8 cellular contexts compared by ENCODE assay signal in the genomic region with DNA sequence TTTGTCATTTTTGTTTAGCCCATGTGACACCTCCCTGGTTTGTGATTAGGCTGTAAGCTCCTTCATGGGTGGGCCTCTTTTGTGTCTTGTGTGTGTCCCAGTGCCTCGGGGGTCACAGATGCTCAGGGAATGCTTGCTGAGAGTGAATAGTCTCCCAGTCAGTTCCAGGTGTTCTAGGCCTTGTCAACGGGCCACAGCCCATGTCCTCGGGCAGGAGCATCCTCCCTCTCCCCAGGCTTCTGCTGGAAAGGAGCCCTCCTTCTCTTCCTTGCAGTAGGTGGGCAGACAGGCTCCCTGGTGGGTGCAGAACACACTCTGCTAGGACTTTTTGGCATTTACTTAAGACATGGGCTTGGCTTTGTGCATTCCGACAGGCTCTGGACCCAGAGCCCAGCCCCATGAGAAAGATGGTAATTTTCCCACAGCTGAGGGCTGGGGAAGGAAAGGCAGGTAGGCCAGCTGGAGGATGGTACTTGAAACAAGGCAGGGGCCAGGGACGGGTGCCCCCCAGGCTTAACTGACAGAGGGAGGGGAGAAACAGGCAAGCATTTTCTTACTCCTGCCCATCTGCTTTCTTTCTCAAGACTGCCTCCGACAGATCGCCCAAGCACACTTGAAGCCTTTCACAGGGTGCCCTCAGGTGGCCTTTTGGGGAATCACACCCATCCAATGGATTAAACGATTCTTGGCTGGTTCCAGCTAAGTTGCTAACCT. TPM values are rescaled to one million over a fixed set of nuclear protein-coding genes. Genes with fewer than 3 reads are reported as not detected.
DNase-seq lines count a peak whose midpoint lies in the region; ATAC-seq and TF ChIP-seq lines count a peak whose summit lies in the region.

No MANE protein-coding gene starts in this region.

- DNase-seq in AG10803 (ENCODE audit: low read depth) (peak; percentile 81), H4 (ENCODE audit: low spot score) (peak; percentile 71), NCI-H446 treated with DMSO at 0.1 percent for 48 hours (lab: John Stamatoyannopoulos, UW) (peak; percentile 61), left lobe of liver (ENCODE audit: low spot score) (peak; percentile 72)
- peak; percentile 64 for DNase-seq in central memory CD4-positive, alpha-beta T cell
- DNase-seq in stimulated activated CD4-positive, alpha-beta T cell treated with anti-CD3 and anti-CD28 coated beads, Interleukin-4, amount 100 ng/mL, for 1 hour: peak; percentile 75

- peak; percentile 76 to 80 for ATAC-seq in activated CD4-positive, CD25-positive, alpha-beta regulatory T cell treated with anti-CD3 and anti-CD28 coated beads, Interleukin-2, amount 50 U/mL, for 24 hours
- ATAC-seq in left lobe of liver: peak; percentile 78
- ATAC-seq in GM18868 (IDR thresholded peaks at IDR 0.05; ENCODE audit: unreplicated experiment): no peak

- TF ChIP-seq CTCF in AG10803 (conservative IDR thresholded peaks at IDR 0.05; ENCODE audit: low read length): peak; percentile 90

- H3K4me3 ChIP-seq in AG10803 (ENCODE audit: low read length): no peak overlapping the region

RNA-seq across cellular contexts. Expression of a gene that starts 7.1 kb away (rescaled TPM):
- total RNA-seq in H4 (2014; rRNA removed; shearing (Covaris generic)): 4.7 and 8.5 TPM in 2 replicates
- total RNA-seq in left lobe of liver: 4.7 TPM

RNA-seq across cellular contexts. Expression of a gene that starts 31.6 kb away (rescaled TPM):
- total RNA-seq in H4 (2014; rRNA removed; shearing (Covaris generic)): 3.7 and 10.6 TPM in 2 replicates
- total RNA-seq in left lobe of liver: 1.9 TPM
